In genomic region chrX:10988653-10989052, GRCh38 we compare ENCODE assay signal across 24 cellular contexts.
"Had no signal": no experiment of that assay in that cellular context is flagged by ENCODE, and none has a peak within 500 bp of the region (broad histone marks: within the 10 kb centered on the region; RNA-seq: fewer than 3 reads in every experiment).

No MANE protein-coding gene starts in this region.

- H3K36me3 ChIP-seq: esophagus squamous epithelium, neural progenitor cell, right lobe of liver, stomach, thyroid gland had no signal

- H3K27me3 Mint-ChIP-seq: naive thymus-derived CD4-positive, alpha-beta T cell; progenitor cell of endocrine pancreas; type B pancreatic cell had no signal

- ATAC-seq: left lobe of liver; naive thymus-derived CD4-positive, alpha-beta T cell; right lobe of liver; stimulated activated effector memory CD8-positive, alpha-beta T cell treated with anti-CD3 and anti-CD28 coated beads, Interleukin-12 subunit alpha, Interleukin-12 subunit beta, amount 100 ng/mL, for 72 hours had no signal

- H3K4me3 ChIP-seq: esophagus squamous epithelium, lung, neural progenitor cell, right lobe of liver, stomach, thyroid gland had no signal

- H3K27ac Mint-ChIP-seq: naive thymus-derived CD4-positive, alpha-beta T cell; neural progenitor cell; progenitor cell of endocrine pancreas; stimulated activated effector memory CD8-positive, alpha-beta T cell treated with anti-CD3 and anti-CD28 coated beads, Interleukin-12 subunit alpha, Interleukin-12 subunit beta, amount 100 ng/mL, for 72 hours; type B pancreatic cell had no signal

- H3K79me2 ChIP-seq: parathyroid adenoma had no signal

- H3K4me2 ChIP-seq: neural progenitor cell had no signal

- H3K9ac ChIP-seq: neural progenitor cell, parathyroid adenoma had no signal

- DNase-seq: cortex of kidney; effector CD4-positive, alpha-beta T cell; esophagus squamous epithelium; hypothalamus; midbrain; naive thymus-derived CD4-positive, alpha-beta T cell; right lobe of liver; small intestine; stimulated activated CD4-positive, alpha-beta T cell treated with anti-CD3 and anti-CD28 coated beads, Interleukin-12 subunit alpha, Interleukin-12 subunit beta, amount 100 ng/mL, for 4 hours; stimulated activated CD4-positive, alpha-beta T cell treated with anti-CD3 and anti-CD28 coated beads, Interleukin-1b, Interleukin-23, amount 100 ng/mL, for 48 hours; stimulated activated CD4-positive, alpha-beta T cell treated with anti-CD3 and anti-CD28 coated beads, Interleukin-4, amount 100 ng/mL, for 1 hour; stimulated activated naive CD4-positive, alpha-beta T cell treated with Interleukin-2 at 50 U/mL for 16 hours; stomach; thyroid gland had no signal

- H3K4me3 Mint-ChIP-seq: naive thymus-derived CD4-positive, alpha-beta T cell; nephron; neural progenitor cell; stimulated activated effector memory CD8-positive, alpha-beta T cell treated with anti-CD3 and anti-CD28 coated beads, Interleukin-12 subunit alpha, Interleukin-12 subunit beta, amount 100 ng/mL, for 72 hours; type B pancreatic cell had no signal

- FAIRE-seq: frontal cortex, keratinocyte, small intestine had no signal

- H3K4me1 Mint-ChIP-seq: stimulated activated effector memory CD8-positive, alpha-beta T cell treated with anti-CD3 and anti-CD28 coated beads, Interleukin-12 subunit alpha, Interleukin-12 subunit beta, amount 100 ng/mL, for 72 hours had no signal

- H2AFZ ChIP-seq: neural progenitor cell, parathyroid adenoma had no signal

- H3K4me1 ChIP-seq: esophagus squamous epithelium, neural progenitor cell, parathyroid adenoma, right lobe of liver, stomach, thyroid gland had no signal

- H3K27ac ChIP-seq: esophagus squamous epithelium, neural progenitor cell, parathyroid adenoma, right lobe of liver, stomach, thyroid gland had no signal

- H3K27me3 ChIP-seq: esophagus squamous epithelium, neural progenitor cell, right lobe of liver, stomach, thyroid gland had no signal

- H3K9me3 ChIP-seq: esophagus squamous epithelium, right lobe of liver, stomach, thyroid gland had no signal

- H3K36me3 Mint-ChIP-seq: naive thymus-derived CD4-positive, alpha-beta T cell; neural progenitor cell; stimulated activated effector memory CD8-positive, alpha-beta T cell treated with anti-CD3 and anti-CD28 coated beads, Interleukin-12 subunit alpha, Interleukin-12 subunit beta, amount 100 ng/mL, for 72 hours; type B pancreatic cell had no signal
